15 cellular contexts compared by ENCODE assay signal in genomic region chr7:156503195-156503594, GRCh38.
"Had no signal": no experiment of that assay in that cellular context is flagged by ENCODE, and none has a peak within 500 bp of the region (broad histone marks: within the 10 kb centered on the region; RNA-seq: fewer than 3 reads in every experiment).

No MANE protein-coding gene starts in this region.

- H3K4me1 ChIP-seq: gastrocnemius medialis, heart left ventricle had no signal

- H3K27ac ChIP-seq: gastrocnemius medialis, heart left ventricle, thoracic aorta had no signal

- H3K9me3 Mint-ChIP-seq: effector memory CD8-positive, alpha-beta T cell had no signal

- H3K36me3 ChIP-seq: gastrocnemius medialis, heart left ventricle, thoracic aorta had no signal

- H3K27me3 ChIP-seq: gastrocnemius medialis, heart left ventricle had no signal

- H3K36me3 Mint-ChIP-seq: activated naive CD4-positive, alpha-beta T cell treated with anti-CD3 and anti-CD28 coated beads, Interleukin-2, amount 10 ng/mL, durations not matched to agents 7 days and 5 days; stimulated activated effector memory CD8-positive, alpha-beta T cell treated with anti-CD3 and anti-CD28 coated beads, Interleukin-12 subunit alpha, Interleukin-12 subunit beta, amount 100 ng/mL, for 72 hours had no signal

- H3K4me3 ChIP-seq: gastrocnemius medialis, heart left ventricle, mucosa of descending colon, thoracic aorta had no signal

- FAIRE-seq: astrocyte, bronchial epithelial cell had no signal

- H3K4me3 Mint-ChIP-seq: activated naive CD4-positive, alpha-beta T cell treated with anti-CD3 and anti-CD28 coated beads, Interleukin-2, amount 10 ng/mL, durations not matched to agents 7 days and 5 days; effector memory CD8-positive, alpha-beta T cell; naive thymus-derived CD4-positive, alpha-beta T cell; stimulated activated effector memory CD8-positive, alpha-beta T cell treated with anti-CD3 and anti-CD28 coated beads, Interleukin-12 subunit alpha, Interleukin-12 subunit beta, amount 100 ng/mL, for 72 hours had no signal

- H3K27ac Mint-ChIP-seq: activated naive CD4-positive, alpha-beta T cell treated with anti-CD3 and anti-CD28 coated beads, Interleukin-2, amount 10 ng/mL, durations not matched to agents 7 days and 5 days; activated T-helper 2 cell treated with anti-CD3 and anti-CD28 coated beads, Interferon-gamma antibody, Interleukin-2, Interleukin-4, amounts not matched to agents 10 μg/mL and 5 μg/mL and 100 μg/mL, durations not matched to agents 14 hours and 24 hours and 36 hours; effector memory CD8-positive, alpha-beta T cell; naive thymus-derived CD4-positive, alpha-beta T cell; stimulated activated effector memory CD8-positive, alpha-beta T cell treated with anti-CD3 and anti-CD28 coated beads, Interleukin-12 subunit alpha, Interleukin-12 subunit beta, amount 100 ng/mL, for 72 hours had no signal

- ATAC-seq: activated CD4-positive, CD25-positive, alpha-beta regulatory T cell treated with anti-CD3 and anti-CD28 coated beads, Interleukin-2, amount 50 U/mL, for 24 hours; effector memory CD8-positive, alpha-beta T cell; gastrocnemius medialis; heart left ventricle; mucosa of descending colon; naive thymus-derived CD4-positive, alpha-beta T cell; stimulated activated effector memory CD8-positive, alpha-beta T cell treated with anti-CD3 and anti-CD28 coated beads, Interleukin-12 subunit alpha, Interleukin-12 subunit beta, amount 100 ng/mL, for 72 hours had no signal

- H3K4me1 Mint-ChIP-seq: activated naive CD4-positive, alpha-beta T cell treated with anti-CD3 and anti-CD28 coated beads, Interleukin-2, amount 10 ng/mL, durations not matched to agents 7 days and 5 days; naive thymus-derived CD4-positive, alpha-beta T cell; stimulated activated effector memory CD8-positive, alpha-beta T cell treated with anti-CD3 and anti-CD28 coated beads, Interleukin-12 subunit alpha, Interleukin-12 subunit beta, amount 100 ng/mL, for 72 hours had no signal

- H3K9me3 ChIP-seq: gastrocnemius medialis, thoracic aorta had no signal

- DNase-seq: activated naive CD4-positive, alpha-beta T cell treated with anti-CD3 and anti-CD28 coated beads, Interleukin-2, amount 10 ng/mL, durations not matched to agents 7 days and 5 days; dermis blood vessel endothelial cell; effector memory CD8-positive, alpha-beta T cell; erythroblast; gastrocnemius medialis; heart left ventricle; mucosa of descending colon; naive thymus-derived CD4-positive, alpha-beta T cell; retina had no signal
